Comparison of ENCODE assay signal across 8 cellular contexts in genomic region chr3:130850044-130850797, GRCh38. TPM values are rescaled to one million over a fixed set of nuclear protein-coding genes. Genes with fewer than 3 reads are reported as not detected.
DNase-seq lines count a peak whose midpoint lies in the region; ATAC-seq lines count a peak whose summit lies in the region.

No MANE protein-coding gene starts in this region.

- peak; percentile 19 for DNase-seq in activated gamma-delta T cell treated with anti-CD3 and anti-CD28 coated beads, Interleukin-2, amount 50 U/mL, for 16 hours (ENCODE audit: low read depth)
- DNase-seq in activated gamma-delta T cell treated with Interleukin-2 at 50 U/mL for 16 hours, result no peak
- peak; percentile 15 for DNase-seq in NCI-H345 treated with DMSO at 0.1 percent for 48 hours (lab: John Stamatoyannopoulos, UW; ENCODE audit: unreplicated experiment)
- DNase-seq in activated T-cell treated with anti-CD3 and anti-CD28 coated beads, Interleukin-2, amount 50 U/mL, for 48 hours, result peak; percentile 50 to 59
- no peak for DNase-seq in left ventricle myocardium superior
- peak; percentile 17 to 56 for DNase-seq in stimulated activated CD4-positive, alpha-beta T cell treated with anti-CD3 and anti-CD28 coated beads, Interleukin-4, amount 100 ng/mL, for 4 hours
- no peak for DNase-seq in cerebellum (ENCODE audit: low spot score)

- peak; percentile 59 for ATAC-seq in HG03064 (IDR thresholded peaks at IDR 0.05; ENCODE audit: low read depth, unreplicated experiment)
- ATAC-seq in left ventricle myocardium superior, result peak; percentile 91

- intact Hi-C loops in left ventricle myocardium superior (cut with micrococcal nuclease), result no loop called here

RNA-seq across cellular contexts. Expression of gene ATP2C1, which starts 43.7 kb away (rescaled TPM):
- total RNA-seq in left ventricle myocardium superior (56.6 TPM), cerebellum (147 TPM)

Comparison
In these comparisons a context has a peak if more than half of its experiments do, and no peak if none do; other contexts are left out.
1. DNase-seq: peak in activated gamma-delta T cell treated with anti-CD3 and anti-CD28 coated beads, Interleukin-2, amount 50 U/mL, for 16 hours (single experiment), NCI-H345 treated with DMSO at 0.1 percent for 48 hours (single experiment), activated T-cell treated with anti-CD3 and anti-CD28 coated beads, Interleukin-2, amount 50 U/mL, for 48 hours (2 of 2) and stimulated activated CD4-positive, alpha-beta T cell treated with anti-CD3 and anti-CD28 coated beads, Interleukin-4, amount 100 ng/mL, for 4 hours (2 of 2); none in activated gamma-delta T cell treated with Interleukin-2 at 50 U/mL for 16 hours (single experiment), left ventricle myocardium superior (single experiment) and cerebellum (single experiment).